ENCODE assay signal across 22 cellular contexts in the genomic region with DNA sequence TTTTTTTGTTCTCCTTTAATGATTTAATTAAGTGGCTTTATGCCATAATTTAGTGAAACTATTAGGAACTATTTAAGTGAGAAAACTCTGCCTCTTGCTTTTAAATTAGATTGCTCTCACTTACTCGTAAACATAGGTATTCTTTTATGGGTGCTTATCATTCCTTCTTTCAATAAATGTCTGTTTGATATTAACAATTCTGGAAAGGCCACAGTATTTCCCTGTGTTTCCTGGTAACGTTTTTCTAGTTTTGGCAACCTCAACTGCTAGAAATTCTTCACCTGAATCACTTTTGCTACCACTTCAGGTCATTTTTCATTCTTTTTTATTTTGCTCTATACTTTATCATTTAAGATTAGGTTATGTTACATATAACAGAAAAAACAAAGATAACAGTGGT. TPM values are rescaled to one million over a fixed set of nuclear protein-coding genes. Genes with fewer than 3 reads are reported as not detected.
DNase-seq lines count a peak whose midpoint lies in the region; ATAC-seq and TF ChIP-seq lines count a peak whose summit lies in the region.
"Had no signal": no experiment of that assay in that cellular context is flagged by ENCODE, and none has a peak within 500 bp of the region (broad histone marks: within the 10 kb centered on the region; RNA-seq: fewer than 3 reads in every experiment).

No MANE protein-coding gene starts in this region.

- H3K4me1 Mint-ChIP-seq in stimulated activated memory B cell treated with anti-CD40 and anti-IgM and Interleukin-4, amounts not matched to agents 10 μg/mL and 1 μg/mL and 100 μg/mL, for 72 hours: no peaks in the 10 kb centered on the region
- no peaks in the 10 kb centered on the region for H3K4me1 Mint-ChIP-seq in endodermal cell

- H2AFZ ChIP-seq in SK-N-SH (ENCODE audit: low read depth): no peak overlapping the region
- H2AFZ ChIP-seq: GM23248 had no signal

- H3K27me3 Mint-ChIP-seq in stimulated activated memory B cell treated with anti-CD40 and anti-IgM and Interleukin-4, amounts not matched to agents 10 μg/mL and 1 μg/mL and 100 μg/mL, for 72 hours: no peaks in the 10 kb centered on the region
- no peaks in the 10 kb centered on the region for H3K27me3 Mint-ChIP-seq in endodermal cell (ENCODE audit: insufficient read depth)
- H3K27me3 Mint-ChIP-seq: CD4-positive, CD25-positive, alpha-beta regulatory T cell; CD8-positive, alpha-beta memory T cell had no signal

- H3K27ac Mint-ChIP-seq in stimulated activated memory B cell treated with anti-CD40 and anti-IgM and Interleukin-4, amounts not matched to agents 10 μg/mL and 1 μg/mL and 100 μg/mL, for 72 hours: no peak overlapping the region
- H3K27ac Mint-ChIP-seq in endodermal cell: no peak overlapping the region
- H3K27ac Mint-ChIP-seq: CD4-positive, CD25-positive, alpha-beta regulatory T cell had no signal

- no peak for TF ChIP-seq POLR2A in body of pancreas (IDR thresholded peaks at IDR 0.05)

- ATAC-seq in SK-N-SH treated with all-trans-retinoic acid at 6 μM for 48 hours: no peak
- ATAC-seq in body of pancreas: peak; percentile 68
- peak; percentile 37 for ATAC-seq in omental fat pad (ENCODE audit: low FRiP score)
- ATAC-seq in stimulated activated memory B cell treated with anti-CD40 and anti-IgM and Interleukin-4, amounts not matched to agents 10 μg/mL and 1 μg/mL and 100 μg/mL, for 72 hours: no peak
- no peak for ATAC-seq in GM18868 (IDR thresholded peaks at IDR 0.05; ENCODE audit: unreplicated experiment)
- ATAC-seq: A549 had no signal

- H3F3A ChIP-seq in SK-N-SH (replicated peaks; ENCODE audit: insufficient read depth): peaks cover 4% of the 10 kb centered on the region

- POLR2A ChIA-PET in SK-N-SH (lab: Yijun Ruan, JAX): no interaction called here

- H4K20me1 ChIP-seq in SK-N-SH (ENCODE audit: insufficient read depth): no peaks in the 10 kb centered on the region

- no peak for TF ChIP-seq RAD21 in SK-N-SH (IDR thresholded peaks at IDR 0.05; ENCODE audit: low read length)

- no peaks in the 10 kb centered on the region for H3K27me3 ChIP-seq in SK-N-SH (ENCODE audit: insufficient read depth)
- no peaks in the 10 kb centered on the region for H3K27me3 ChIP-seq in body of pancreas
- no peaks in the 10 kb centered on the region for H3K27me3 ChIP-seq in endodermal cell (ENCODE audit: control insufficient read depth, insufficient read depth, low read length, poor library complexity, severe bottlenecking)

- no peak overlapping the region for H3K4me3 Mint-ChIP-seq in stimulated activated memory B cell treated with anti-CD40 and anti-IgM and Interleukin-4, amounts not matched to agents 10 μg/mL and 1 μg/mL and 100 μg/mL, for 72 hours
- no peak overlapping the region for H3K4me3 Mint-ChIP-seq in endodermal cell
- H3K4me3 Mint-ChIP-seq: CD4-positive, CD25-positive, alpha-beta regulatory T cell; CD8-positive, alpha-beta memory T cell had no signal

- CTCF ChIA-PET in SK-N-SH (lab: Yijun Ruan, JAX): no interaction called here

- WGBS in SK-N-SH (ENCODE audit: low lambda C conversion rate): 71% methylated on average over 2 of the region's 2 CpGs
- 26 to 35% methylated on average over 2 of the region's 2 CpGs for WGBS in body of pancreas, 2 donors
- WGBS in endodermal cell (ENCODE audit: insufficient coverage in 1 of 2, insufficient read length in 1 of 2), 2 experiments: 80 to 100% methylated on average over 2 of the region's 2 CpGs

- H3K9me3 ChIP-seq in SK-N-SH: no peaks in the 10 kb centered on the region
- no peaks in the 10 kb centered on the region for H3K9me3 ChIP-seq in body of pancreas
- no peaks in the 10 kb centered on the region for H3K9me3 ChIP-seq in endodermal cell (ENCODE audit: control insufficient read depth, low read length)
- H3K9me3 ChIP-seq: A549 had no signal

- H3K79me2 ChIP-seq in SK-N-SH (ENCODE audit: insufficient read depth): no peaks in the 10 kb centered on the region

- H3K36me3 ChIP-seq in SK-N-SH (replicated peaks in 1 of 2; ENCODE audit: control insufficient read depth in 1 of 2, insufficient read depth in 2 of 2, low read length in 1 of 2) (peaks cover 6 to 8% of the 10 kb centered on the region in 2 experiments), body of pancreas (replicated peaks in 1 of 2; ENCODE audit: insufficient read depth in 1 of 2, low read depth in 2 of 2) (no peaks in the 10 kb centered on the region), endodermal cell (ENCODE audit: control insufficient read depth, insufficient read depth, low read length) (peaks cover 8% of the 10 kb centered on the region)

- no peaks in the 10 kb centered on the region for H3K4me1 ChIP-seq in SK-N-SH (ENCODE audit: control insufficient read depth in 1 of 2, insufficient read depth in 2 of 2, low read depth in 1 of 2, low read length in 1 of 2)
- peaks cover 19% of the 10 kb centered on the region for H3K4me1 ChIP-seq in body of pancreas
- H3K4me1 ChIP-seq in endodermal cell (ENCODE audit: control insufficient read depth, insufficient read depth, low read length): no peaks in the 10 kb centered on the region
- H3K4me1 ChIP-seq: A549 had no signal

- H3K4me3 ChIP-seq in SK-N-SH (ENCODE audit: low read depth in 2 of 2, low read length in 1 of 2): no peak overlapping the region
- no peak overlapping the region for H3K4me3 ChIP-seq in body of pancreas
- no peak overlapping the region for H3K4me3 ChIP-seq in endodermal cell (ENCODE audit: low read length)
- H3K4me3 ChIP-seq: A549, GM23248 had no signal

- no peak for DNase-seq in SK-N-SH
- no peak for DNase-seq in body of pancreas
- no peak for DNase-seq in omental fat pad (ENCODE audit: low spot score)
- DNase-seq in AG08395 (ENCODE audit: low spot score): no peak
- no peak for DNase-seq in endodermal cell
- DNase-seq: ACHN; C1 segment of cervical spinal cord; CD4-positive, CD25-positive, alpha-beta regulatory T cell; CD8-positive, alpha-beta memory T cell; DMS 273 treated with DMSO at 0.1 percent for 48 hours; DMS79 treated with DMSO at 0.1 percent for 48 hours; GF-D8; GM23248; H7; HCEC 1CT had no signal

- H3K27ac ChIP-seq in SK-N-SH (ENCODE audit: low read depth in 2 of 2, low read length in 1 of 2) (no peak overlapping the region), body of pancreas (peak overlapping the region in 3 of 4 donors; percentile 44 to 77 (median 67)), endodermal cell (ENCODE audit: low read depth, low read length) (no peak overlapping the region)
- H3K27ac ChIP-seq: 22Rv1, A549, GM23248 had no signal

- H3K9ac ChIP-seq in SK-N-SH (no peak overlapping the region), endodermal cell (ENCODE audit: extremely low read depth, low read length, poor library complexity, severe bottlenecking) (no peak overlapping the region)
- H3K9ac ChIP-seq: GM23248 had no signal

- TF ChIP-seq EP300 in SK-N-SH (IDR thresholded peaks at IDR 0.05; ENCODE audit: borderline replicate concordance in 1 of 2, low read depth in 1 of 2, low read length in 1 of 2): no peak

- H3K9me3 Mint-ChIP-seq in stimulated activated memory B cell treated with anti-CD40 and anti-IgM and Interleukin-4, amounts not matched to agents 10 μg/mL and 1 μg/mL and 100 μg/mL, for 72 hours: no peaks in the 10 kb centered on the region
- no peaks in the 10 kb centered on the region for H3K9me3 Mint-ChIP-seq in endodermal cell
- H3K9me3 Mint-ChIP-seq: CD8-positive, alpha-beta memory T cell had no signal

- intact Hi-C loops in body of pancreas (cut with DNase I): no loop called here

- H3K36me3 Mint-ChIP-seq in stimulated activated memory B cell treated with anti-CD40 and anti-IgM and Interleukin-4, amounts not matched to agents 10 μg/mL and 1 μg/mL and 100 μg/mL, for 72 hours: peaks cover 8% of the 10 kb centered on the region
- no peaks in the 10 kb centered on the region for H3K36me3 Mint-ChIP-seq in endodermal cell (ENCODE audit: low read depth)

- no peak overlapping the region for H3K4me2 ChIP-seq in SK-N-SH
- H3K4me2 ChIP-seq: A549 had no signal

- no peak for TF ChIP-seq CTCF in SK-N-SH (IDR thresholded peaks at IDR 0.05)
- TF ChIP-seq CTCF in body of pancreas (IDR thresholded peaks at IDR 0.05): no peak
- no peak for TF ChIP-seq CTCF in omental fat pad (IDR thresholded peaks at IDR 0.05)
- TF ChIP-seq CTCF in endodermal cell (conservative IDR thresholded peaks at IDR 0.05): no peak

- no peaks in the 10 kb centered on the region for H3K9me2 ChIP-seq in SK-N-SH

TF ChIP-seq in SK-N-SH treated with all-trans-retinoic acid at 6 μM for 48 hours, 23 proteins besides CTCF, POLR2A, EP300 and RAD21:
- 0 out of 2 replicates have a peak, but pooled peaks have one; percentile 10 for TF ChIP-seq ISL1 (CRISPR knock-in tag; IDR thresholded peaks at IDR 0.05)
- no peak for TF ChIP-seq RARB (CRISPR knock-in tag; IDR thresholded peaks at IDR 0.05)

TF ChIP-seq in SK-N-SH, 30 proteins besides CTCF, POLR2A, EP300 and RAD21:
- TF ChIP-seq FOSL2 (IDR thresholded peaks at IDR 0.05; ENCODE audit: borderline replicate concordance, low read depth) (no peak), TAF1 (IDR thresholded peaks at IDR 0.05; ENCODE audit: borderline replicate concordance, low read depth, low read length) (no peak), JUND (IDR thresholded peaks at IDR 0.05) (no peak)

RNA-seq across cellular contexts. Expression of gene NCR3LG1, which starts 19.9 kb away (rescaled TPM):
- 0.67 and 1.2 TPM in 2 replicates for polyA plus RNA-seq in SK-N-SH (2012; rRNA removed)
- polyA plus RNA-seq in SK-N-SH (2012; cell fraction: cytosol; rRNA removed): 0.41 and 0.52 TPM in 2 replicates
- polyA plus RNA-seq in SK-N-SH (2012; cell fraction: nucleus; rRNA removed): 2.1 and 3.6 TPM in 2 replicates
- 1 to 10 TPM in 1 of 2 donors, under 1 TPM in 1; under 0.01 to 2.6 TPM for total RNA-seq in body of pancreas
- 10 to 100 TPM in 2 of 4 donors, 1 to 10 TPM in 2; 3.5 to 23.9 (median 11.0) TPM for total RNA-seq in omental fat pad
- total RNA-seq in endodermal cell: under 1 TPM; 0.31 to 0.62 TPM
- 3.0 TPM for polyA plus RNA-seq in endodermal cell (2013, experiment 1 of 2)
- 3.0 TPM for polyA plus RNA-seq in endodermal cell (2013, experiment 2 of 2)

RNA-seq across cellular contexts. Expression of gene NUCB2, which starts 55.1 kb away (rescaled TPM):
- polyA plus RNA-seq in SK-N-SH (2012; rRNA removed): 23.9 and 25.0 TPM in 2 replicates
- polyA plus RNA-seq in SK-N-SH (2012; cell fraction: cytosol; rRNA removed): 34.5 and 53.2 TPM in 2 replicates
- 8.0 and 16.6 TPM in 2 replicates for polyA plus RNA-seq in SK-N-SH (2012; cell fraction: nucleus; rRNA removed)
- total RNA-seq in body of pancreas (100 to 1,000 TPM; 106 to 156 TPM), omental fat pad (10 to 100 TPM; 31.9 to 54.7 (median 41.8) TPM), endodermal cell (10 to 100 TPM; 52.4 to 64.6 TPM)
- polyA plus RNA-seq in endodermal cell (2013, experiment 1 of 2): 45.4 TPM
- 50.5 TPM for polyA plus RNA-seq in endodermal cell (2013, experiment 2 of 2)

RNA-seq across cellular contexts. Expression of gene KCNJ11, which starts 56.8 kb away (rescaled TPM):
- polyA plus RNA-seq in SK-N-SH (2012; rRNA removed): 0.13 and 0.23 TPM in 2 replicates
- polyA plus RNA-seq in SK-N-SH (2012; cell fraction: cytosol; rRNA removed): 0.09 and 0.22 TPM in 2 replicates
- polyA plus RNA-seq in SK-N-SH (2012; cell fraction: nucleus; rRNA removed): 0.23 and 0.35 TPM in 2 replicates
- 10 to 100 TPM in 1 of 2 donors, 1 to 10 TPM in 1; 7.6 to 39.4 TPM for total RNA-seq in body of pancreas
- total RNA-seq in omental fat pad: 1 to 10 TPM in 3 of 4 donors, under 1 TPM in 1; 0.37 to 6.1 (median 2.5) TPM
- 1 to 10 TPM; 2.2 to 5.3 TPM for total RNA-seq in endodermal cell
- polyA plus RNA-seq in endodermal cell (2013, experiment 1 of 2): 3.6 TPM
- 3.0 TPM for polyA plus RNA-seq in endodermal cell (2013, experiment 2 of 2)
- total RNA-seq: CD4-positive, CD25-positive, alpha-beta regulatory T cell; Daoy; GM23248 had no signal
- polyA plus RNA-seq: BJ; CD4-positive, CD25-positive, alpha-beta regulatory T cell; GM23248 had no signal

Comparison
In these comparisons a context has a peak if more than half of its experiments do, and no peak if none do; other contexts are left out.
1. ATAC-seq: peak in body of pancreas (single experiment) and omental fat pad (single experiment); none in SK-N-SH treated with all-trans-retinoic acid at 6 μM for 48 hours (single experiment), stimulated activated memory B cell treated with anti-CD40 and anti-IgM and Interleukin-4, amounts not matched to agents 10 μg/mL and 1 μg/mL and 100 μg/mL, for 72 hours (single experiment) and GM18868 (single experiment).
2. H3K27ac ChIP-seq: peak in body of pancreas (3 of 4); none in SK-N-SH (0 of 2) and endodermal cell (single experiment).